In genomic region chr16:28596840-28597691, GRCh38 we compare ENCODE assay signal across 13 cellular contexts. TPM values are rescaled to one million over a fixed set of nuclear protein-coding genes. Genes with fewer than 3 reads are reported as not detected.
DNase-seq lines count a peak whose midpoint lies in the region; ATAC-seq, FAIRE-seq and TF ChIP-seq lines count a peak whose summit lies in the region.
"Had no signal": no experiment of that assay in that cellular context is flagged by ENCODE, and none has a peak within 500 bp of the region (broad histone marks: within the 10 kb centered on the region; RNA-seq: fewer than 3 reads in every experiment).

TSS of gene SULT1A2 (minus strand) at chr16:28597050. CDS start at chr16:28595930, 1,120 bp downstream.

- DNase-seq in Right ventricle myocardium superior (no peak), right atrium auricular region (ENCODE audit: low spot score) (no peak), epithelial cell of esophagus (ENCODE audit: low read depth) (peak; percentile 49), mucosa of descending colon (peak; percentile 84 to 85 (median 84)), GM12891 (ENCODE audit: insufficient read length, low spot score) (no peak), KG1 (lab: John Stamatoyannopoulos, UW) (no peak)
- DNase-seq: activated naive CD8-positive, alpha-beta T cell treated with anti-CD3 and anti-CD28 coated beads, Interleukin-2, amount 50 U/mL, for 24 hours; NCI-H774; stimulated activated CD4-positive, alpha-beta T cell treated with anti-CD3 and anti-CD28 coated beads, Interleukin-4, amount 100 ng/mL, for 1 hour had no signal

- H3K4me3 ChIP-seq in right atrium auricular region, result peak within 1 kb of the TSS in 1 of 2 donors; percentile 12
- no peak within 1 kb of the TSS for H3K4me3 ChIP-seq in epithelial cell of esophagus (ENCODE audit: low read length)
- H3K4me3 ChIP-seq in mucosa of descending colon, result no peak within 1 kb of the TSS
- H3K4me3 ChIP-seq: esophagus muscularis mucosa had no signal

- peak; percentile 49 for ATAC-seq in Right ventricle myocardium superior (ENCODE audit: poor library complexity)
- peak; percentile 69 for ATAC-seq in mucosa of descending colon
- ATAC-seq in GM18511 (IDR thresholded peaks at IDR 0.05; ENCODE audit: unreplicated experiment), result no peak
- no peak for ATAC-seq in HG02610 (IDR thresholded peaks at IDR 0.05; ENCODE audit: unreplicated experiment)
- ATAC-seq: activated naive CD8-positive, alpha-beta T cell treated with anti-CD3 and anti-CD28 coated beads, Interleukin-2, amount 50 U/mL, for 24 hours had no signal

- no peak for TF ChIP-seq POLR2A in GM12891 (IDR thresholded peaks at IDR 0.05; ENCODE audit: low read depth, low read length)

- TF ChIP-seq CTCF in right atrium auricular region (IDR thresholded peaks at IDR 0.05) (no peak), epithelial cell of esophagus (IDR thresholded peaks at IDR 0.05; ENCODE audit: insufficient read depth, low read depth, low read length, missing control alignments) (no peak), mucosa of descending colon (IDR thresholded peaks at IDR 0.05) (no peak)

- intact Hi-C loops in Right ventricle myocardium superior (cut with DNase I) (no loop called here), mucosa of descending colon (cut with DNase I, micrococcal nuclease) (no loop called here)

- H3K9me3 ChIP-seq in right atrium auricular region (no peaks in the 10 kb centered on the region), mucosa of descending colon (no peaks in the 10 kb centered on the region)
- H3K9me3 ChIP-seq: esophagus muscularis mucosa had no signal

- H3K27me3 ChIP-seq in right atrium auricular region, result no peaks in the 10 kb centered on the region

- FAIRE-seq in GM12891 (lab: Jason Lieb, UNC), result no peak

- peaks cover 0 to 22% of the 10 kb centered on the region in 2 donors for H3K4me1 ChIP-seq in right atrium auricular region
- H3K4me1 ChIP-seq in mucosa of descending colon (ENCODE audit: low read depth), result peaks cover 7% of the 10 kb centered on the region

- peak within 1 kb of the TSS in 1 of 2 donors; percentile 26 for H3K27ac ChIP-seq in right atrium auricular region
- H3K27ac ChIP-seq: VCaP had no signal

- no peaks in the 10 kb centered on the region for H3K36me3 ChIP-seq in right atrium auricular region
- no peaks in the 10 kb centered on the region for H3K36me3 ChIP-seq in mucosa of descending colon (ENCODE audit: low read depth)

TF ChIP-seq in GM12891, 5 proteins besides CTCF, POLR2A, EP300 and RAD21:
- no peak for TF ChIP-seq TAF1 (IDR thresholded peaks at IDR 0.05; ENCODE audit: low read depth, low read length)
- no peak for TF ChIP-seq POLR2AphosphoS5 (IDR thresholded peaks at IDR 0.05; ENCODE audit: low read depth, low read length)
- TF ChIP-seq SPI1 (IDR thresholded peaks at IDR 0.05; ENCODE audit: low read depth, low read length), result no peak
- no peak for TF ChIP-seq POU2F2 (IDR thresholded peaks at IDR 0.05; ENCODE audit: low read depth, low read length)
- no peak for TF ChIP-seq PAX5 (IDR thresholded peaks at IDR 0.05; ENCODE audit: insufficient read depth, low read length, severe bottlenecking)

RNA-seq across cellular contexts. Expression of gene SULT1A2, which starts in this region (rescaled TPM):
- total RNA-seq in Right ventricle myocardium superior (1.0 TPM), right atrium auricular region (1 to 10 TPM; 1.9 to 2.7 TPM), mucosa of descending colon (10 to 100 TPM; 17.2 to 46.8 (median 44.3) TPM)
- not detected for polyA plus RNA-seq in GM12891 (2012; ENCODE audit: low read depth, missing spikeins)

Comparison
In these comparisons a context has a peak if more than half of its experiments do, and no peak if none do; other contexts are left out.
1. ATAC-seq: peak in Right ventricle myocardium superior (single experiment) and mucosa of descending colon (single experiment); none in GM18511 (single experiment) and HG02610 (single experiment).
2. DNase-seq: peak in epithelial cell of esophagus (single experiment) and mucosa of descending colon (3 of 3); none in Right ventricle myocardium superior (single experiment), right atrium auricular region (single experiment), GM12891 (single experiment) and KG1 (single experiment).